25 cellular contexts compared by ENCODE assay signal in the genomic region with DNA sequence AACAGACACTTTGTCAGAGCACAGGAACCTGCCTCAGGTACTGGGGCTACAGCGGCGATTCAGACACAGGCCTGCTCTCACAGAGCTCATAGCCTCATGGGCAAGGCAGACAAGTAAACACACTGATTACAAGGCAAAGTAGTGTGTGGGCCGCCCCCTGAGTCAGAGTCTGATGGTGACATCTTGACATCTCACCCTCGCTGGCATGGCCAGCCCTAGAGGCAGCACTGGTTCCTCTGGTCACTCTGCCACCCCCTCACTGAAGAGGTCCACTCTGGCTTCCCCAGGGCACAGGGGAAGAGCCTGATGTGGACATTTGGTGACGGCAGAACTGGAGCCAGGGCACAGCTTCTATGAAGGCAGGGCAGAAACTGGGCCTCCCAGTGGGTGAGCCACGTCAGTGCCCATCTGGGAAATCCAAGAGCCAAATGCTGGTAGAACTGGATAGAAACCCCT. TPM values are rescaled to one million over a fixed set of nuclear protein-coding genes. Genes with fewer than 3 reads are reported as not detected.
A peak's percentile ranks its signal among the peaks of the same experiment; 100 is the strongest.
DNase-seq lines count a peak whose midpoint lies in the region; ATAC-seq and TF ChIP-seq lines count a peak whose summit lies in the region.
"Had no signal": no experiment of that assay in that cellular context is flagged by ENCODE, and none has a peak within 500 bp of the region (broad histone marks: within the 10 kb centered on the region; RNA-seq: fewer than 3 reads in every experiment).

No MANE protein-coding gene starts in this region.

- H3K27ac ChIP-seq in RWPE1 (0 out of 2 replicates have a peak overlapping the region, but pooled peaks have one; percentile 7), lower lobe of right lung (no peak overlapping the region)
- H3K27ac ChIP-seq: 22Rv1, C4-2B, HL-60, SJCRH30 had no signal

- H3K27ac Mint-ChIP-seq in stimulated activated effector memory CD8-positive, alpha-beta T cell treated with anti-CD3 and anti-CD28 coated beads, Interleukin-12 subunit alpha, Interleukin-12 subunit beta, amount 100 ng/mL, for 72 hours, result peak overlapping the region; percentile 58
- H3K27ac Mint-ChIP-seq: IgD-negative memory B cell had no signal

- H3K9me3 Mint-ChIP-seq in stimulated activated effector memory CD8-positive, alpha-beta T cell treated with anti-CD3 and anti-CD28 coated beads, Interleukin-12 subunit alpha, Interleukin-12 subunit beta, amount 100 ng/mL, for 72 hours, result no peaks in the 10 kb centered on the region
- H3K9me3 Mint-ChIP-seq: IgD-negative memory B cell had no signal

- H3K4me3 ChIP-seq in lower lobe of right lung, result no peak overlapping the region
- H3K4me3 ChIP-seq: HAP-1, SJCRH30 had no signal

- intact Hi-C loops in lower lobe of right lung (cut with DNase I), result no loop called here

- no peak overlapping the region for H3K4me3 Mint-ChIP-seq in stimulated activated effector memory CD8-positive, alpha-beta T cell treated with anti-CD3 and anti-CD28 coated beads, Interleukin-12 subunit alpha, Interleukin-12 subunit beta, amount 100 ng/mL, for 72 hours
- H3K4me3 Mint-ChIP-seq: IgD-negative memory B cell had no signal

- H3K4me1 Mint-ChIP-seq in stimulated activated effector memory CD8-positive, alpha-beta T cell treated with anti-CD3 and anti-CD28 coated beads, Interleukin-12 subunit alpha, Interleukin-12 subunit beta, amount 100 ng/mL, for 72 hours, result peaks cover 35% of the 10 kb centered on the region

- CTCF ChIA-PET in RWPE1 (lab: Yijun Ruan, JAX), result no interaction called here

- H3K4me1 ChIP-seq in lower lobe of right lung, result peaks cover 2% of the 10 kb centered on the region

- H3K9me3 ChIP-seq in lower lobe of right lung, result no peaks in the 10 kb centered on the region
- H3K9me3 ChIP-seq: HAP-1, SJCRH30 had no signal

- no peaks in the 10 kb centered on the region for H3K36me3 ChIP-seq in lower lobe of right lung
- H3K36me3 ChIP-seq: HAP-1, SJCRH30 had no signal

- ATAC-seq in lower lobe of right lung (peak; percentile 37 to 74), GM21528 (IDR thresholded peaks at IDR 0.05; ENCODE audit: low FRiP score, unreplicated experiment) (no peak)
- ATAC-seq in stimulated activated effector memory CD8-positive, alpha-beta T cell treated with anti-CD3 and anti-CD28 coated beads, Interleukin-12 subunit alpha, Interleukin-12 subunit beta, amount 100 ng/mL, for 72 hours, result no peak

- H3K36me3 Mint-ChIP-seq in stimulated activated effector memory CD8-positive, alpha-beta T cell treated with anti-CD3 and anti-CD28 coated beads, Interleukin-12 subunit alpha, Interleukin-12 subunit beta, amount 100 ng/mL, for 72 hours, result no peaks in the 10 kb centered on the region

- no peaks in the 10 kb centered on the region for H3K27me3 ChIP-seq in lower lobe of right lung (ENCODE audit: low read depth)
- H3K27me3 ChIP-seq: SJCRH30 had no signal

- no peak for TF ChIP-seq CTCF in RWPE1 (conservative IDR thresholded peaks at IDR 0.05; ENCODE audit: low read depth)
- no peak for TF ChIP-seq CTCF in lower lobe of right lung (IDR thresholded peaks at IDR 0.05)

- POLR2A ChIA-PET in RWPE1 (lab: Yijun Ruan, JAX; ENCODE audit: low non-redundant PET), result no interaction called here

- DNase-seq in NCI-H2029 (lab: John Stamatoyannopoulos, UW) (peak; percentile 12), NCI-H2029 treated with DMSO at 0.1 percent for 48 hours (lab: John Stamatoyannopoulos, UW) (no peak), RWPE1 (ENCODE audit: low spot score) (no peak), lower lobe of right lung (no peak), SIG-M5 treated with dmso at 0.1 percent for 504 hours (lab: John Stamatoyannopoulos, UW; ENCODE audit: unreplicated experiment) (no peak)
- no peak for DNase-seq in stimulated activated effector memory CD8-positive, alpha-beta T cell treated with anti-CD3 and anti-CD28 coated beads, Interleukin-12 subunit alpha, Interleukin-12 subunit beta, amount 100 ng/mL, for 72 hours (ENCODE audit: low spot score in 2 of 2)
- DNase-seq in activated T-cell treated with anti-CD3 and anti-CD28 coated beads, Interleukin-2, amount 50 U/mL, for 1 hour, result no peak
- DNase-seq: AML-193; DMS 273 treated with DMSO at 0.1 percent for 48 hours; DND-41; Karpas-422; NCI-H1436 treated with DMSO at 0.1 percent for 48 hours; NCI-H2081; NCI-H2171 treated with DMSO at 0.1 percent for 48 hours; NCI-H446; NCI-H748 treated with DMSO at 0.1 percent for 48 hours; NK-92 treated with Interleukin-12 subunit alpha and Interleukin-12 subunit beta, amount 100 ng/mL, for 24 hours; RPMI8226; SJCRH30 had no signal

RNA-seq across cellular contexts. Expression of a gene that starts 32.9 kb away (rescaled TPM):
- 72.9 TPM for total RNA-seq in lower lobe of right lung

Comparison
In these comparisons a context has a peak if more than half of its experiments do, and no peak if none do; other contexts are left out.
1. ATAC-seq: peak in lower lobe of right lung (2 of 2); none in stimulated activated effector memory CD8-positive, alpha-beta T cell treated with anti-CD3 and anti-CD28 coated beads, Interleukin-12 subunit alpha, Interleukin-12 subunit beta, amount 100 ng/mL, for 72 hours (single experiment) and GM21528 (single experiment).